Comparison of ENCODE assay signal across 15 cellular contexts in genomic region chr6:99138445-99138844, GRCh38.
A peak's percentile ranks its signal among the peaks of the same experiment; 100 is the strongest.
DNase-seq lines count a peak whose midpoint lies in the region; TF ChIP-seq lines count a peak whose summit lies in the region.
"Had no signal": no experiment of that assay in that cellular context is flagged by ENCODE, and none has a peak within 500 bp of the region (broad histone marks: within the 10 kb centered on the region; RNA-seq: fewer than 3 reads in every experiment).

No MANE protein-coding gene starts in this region.

- no peaks in the 10 kb centered on the region for H3K79me2 ChIP-seq in neural cell (replicated peaks; ENCODE audit: insufficient read depth, low read length)

- no peaks in the 10 kb centered on the region for H3F3A ChIP-seq in neural cell (ENCODE audit: insufficient read depth, low read length, poor library complexity, severe bottlenecking)

- H3K9ac ChIP-seq in neural cell (ENCODE audit: low read length), result no peak overlapping the region

- H3K4me2 ChIP-seq in neural cell (ENCODE audit: low read length), result peak overlapping the region; percentile 22
- H3K4me2 ChIP-seq: A549 had no signal

- peak in 2 of 3 experiments; percentile 5 to 45 for DNase-seq in NCI-H1417 (lab: John Stamatoyannopoulos, UW)
- DNase-seq in NCI-H1417 treated with DMSO at 0.1 percent for 48 hours (lab: John Stamatoyannopoulos, UW), result no peak
- DNase-seq in NCI-H146 (lab: John Stamatoyannopoulos, UW), result peak; percentile 92
- DNase-seq in NCI-H748 treated with DMSO at 0.1 percent for 48 hours (lab: John Stamatoyannopoulos, UW), result peak; percentile 88
- DNase-seq in NCI-H187 treated with DMSO at 0.1 percent for 48 hours (lab: John Stamatoyannopoulos, UW), result no peak
- no peak for DNase-seq in NCI-H1694 treated with DMSO at 0.1 percent for 48 hours (lab: John Stamatoyannopoulos, UW)
- DNase-seq: GOT3, NCI-H2171 treated with DMSO at 0.1 percent for 48 hours, NCI-H510A treated with DMSO at 0.1 percent for 48 hours, SHP77 treated with DMSO at 0.1 percent for 48 hours had no signal

- TF ChIP-seq RAD21 in neural cell (conservative IDR thresholded peaks at IDR 0.05), result no peak

- H2AFZ ChIP-seq in neural cell (ENCODE audit: low read depth, low read length), result no peak overlapping the region

- H3K4me3 ChIP-seq in neural cell (ENCODE audit: low read length), result no peak overlapping the region
- H3K4me3 ChIP-seq: A549, K562 had no signal

- H3K27ac ChIP-seq in neural cell (ENCODE audit: low read length), result peak overlapping the region; percentile 54
- H3K27ac ChIP-seq: A549, C4-2B, HL-60 had no signal

- no peak for TF ChIP-seq CTCF in neural cell (IDR thresholded peaks at IDR 0.05; ENCODE audit: poor library complexity, severe bottlenecking)

- H3K9me2 ChIP-seq in neural cell (ENCODE audit: insufficient read depth, low read length), result no peaks in the 10 kb centered on the region

- no peaks in the 10 kb centered on the region for H3K36me3 ChIP-seq in neural cell (ENCODE audit: insufficient read depth, low read length)

- no peaks in the 10 kb centered on the region for H4K20me1 ChIP-seq in neural cell (ENCODE audit: insufficient read depth)

- H3K9me3 ChIP-seq in neural cell (ENCODE audit: low read length), result no peaks in the 10 kb centered on the region
- H3K9me3 ChIP-seq: A549 had no signal

- no peaks in the 10 kb centered on the region for H3K27me3 ChIP-seq in neural cell (ENCODE audit: insufficient read depth, low read depth, low read length)

- TF ChIP-seq EP300 in neural cell (conservative IDR thresholded peaks at IDR 0.05; ENCODE audit: poor library complexity, severe bottlenecking), result no peak

TF ChIP-seq in neural cell, 6 proteins besides CTCF, POLR2A, EP300 and RAD21:
- no peak for TF ChIP-seq MXI1 (conservative IDR thresholded peaks at IDR 0.05; ENCODE audit: poor library complexity, severe bottlenecking)
- TF ChIP-seq SMC3 (conservative IDR thresholded peaks at IDR 0.05; ENCODE audit: poor library complexity), result no peak
- no peak for TF ChIP-seq EZH2 (IDR thresholded peaks at IDR 0.05; ENCODE audit: borderline replicate concordance, insufficient read depth, low read length, poor library complexity, severe bottlenecking)
- TF ChIP-seq TAF1 (IDR thresholded peaks at IDR 0.05; ENCODE audit: low read depth), result no peak
- TF ChIP-seq, protein P1, sequence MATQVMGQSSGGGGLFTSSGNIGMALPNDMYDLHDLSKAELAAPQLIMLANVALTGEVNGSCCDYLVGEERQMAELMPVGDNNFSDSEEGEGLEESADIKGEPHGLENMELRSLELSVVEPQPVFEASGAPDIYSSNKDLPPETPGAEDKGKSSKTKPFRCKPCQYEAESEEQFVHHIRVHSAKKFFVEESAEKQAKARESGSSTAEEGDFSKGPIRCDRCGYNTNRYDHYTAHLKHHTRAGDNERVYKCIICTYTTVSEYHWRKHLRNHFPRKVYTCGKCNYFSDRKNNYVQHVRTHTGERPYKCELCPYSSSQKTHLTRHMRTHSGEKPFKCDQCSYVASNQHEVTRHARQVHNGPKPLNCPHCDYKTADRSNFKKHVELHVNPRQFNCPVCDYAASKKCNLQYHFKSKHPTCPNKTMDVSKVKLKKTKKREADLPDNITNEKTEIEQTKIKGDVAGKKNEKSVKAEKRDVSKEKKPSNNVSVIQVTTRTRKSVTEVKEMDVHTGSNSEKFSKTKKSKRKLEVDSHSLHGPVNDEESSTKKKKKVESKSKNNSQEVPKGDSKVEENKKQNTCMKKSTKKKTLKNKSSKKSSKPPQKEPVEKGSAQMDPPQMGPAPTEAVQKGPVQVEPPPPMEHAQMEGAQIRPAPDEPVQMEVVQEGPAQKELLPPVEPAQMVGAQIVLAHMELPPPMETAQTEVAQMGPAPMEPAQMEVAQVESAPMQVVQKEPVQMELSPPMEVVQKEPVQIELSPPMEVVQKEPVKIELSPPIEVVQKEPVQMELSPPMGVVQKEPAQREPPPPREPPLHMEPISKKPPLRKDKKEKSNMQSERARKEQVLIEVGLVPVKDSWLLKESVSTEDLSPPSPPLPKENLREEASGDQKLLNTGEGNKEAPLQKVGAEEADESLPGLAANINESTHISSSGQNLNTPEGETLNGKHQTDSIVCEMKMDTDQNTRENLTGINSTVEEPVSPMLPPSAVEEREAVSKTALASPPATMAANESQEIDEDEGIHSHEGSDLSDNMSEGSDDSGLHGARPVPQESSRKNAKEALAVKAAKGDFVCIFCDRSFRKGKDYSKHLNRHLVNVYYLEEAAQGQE (IDR thresholded peaks at IDR 0.05; ENCODE audit: borderline replicate concordance), result no peak
- TF ChIP-seq POLR2AphosphoS5 (IDR thresholded peaks at IDR 0.05), result no peak
TF ChIP-seq in neural cell: peak in this region for 0.

Comparison
In these comparisons a context has a peak if more than half of its experiments do, and no peak if none do; other contexts are left out.
1. DNase-seq: peak in NCI-H1417 (2 of 3), NCI-H146 (single experiment) and NCI-H748 treated with DMSO at 0.1 percent for 48 hours (single experiment); none in NCI-H1417 treated with DMSO at 0.1 percent for 48 hours (single experiment), NCI-H187 treated with DMSO at 0.1 percent for 48 hours (single experiment) and NCI-H1694 treated with DMSO at 0.1 percent for 48 hours (single experiment).